ENCODE assay signal across 23 cellular contexts in genomic region chr10:33556103-33556502, GRCh38.
DNase-seq lines count a peak whose midpoint lies in the region; ATAC-seq and TF ChIP-seq lines count a peak whose summit lies in the region.
"Had no signal": no experiment of that assay in that cellular context is flagged by ENCODE, and none has a peak within 500 bp of the region (broad histone marks: within the 10 kb centered on the region; RNA-seq: fewer than 3 reads in every experiment).

No MANE protein-coding gene starts in this region.

- 0 out of 2 replicates have a peak overlapping the region, but pooled peaks have one; percentile 10 for H3K14ac ChIP-seq in H9 (ENCODE audit: insufficient read depth, low read length)

- no peaks in the 10 kb centered on the region for H3K23me2 ChIP-seq in H9 (ENCODE audit: insufficient read length, low read depth, low read length, poor library complexity, severe bottlenecking)

- no peak overlapping the region for H4K8ac ChIP-seq in H9 (replicated peaks; ENCODE audit: insufficient read length, low read depth, low read length)

- H3K36me3 Mint-ChIP-seq in H9 (ENCODE audit: insufficient read depth in 1 of 3, low read depth in 3 of 3) (no peaks in the 10 kb centered on the region), glutamatergic neuron (ENCODE audit: unreplicated experiment) (no peaks in the 10 kb centered on the region), neural progenitor cell (peaks cover 2% of the 10 kb centered on the region)
- H3K36me3 Mint-ChIP-seq: CD14-positive monocyte; CD8-positive, alpha-beta memory T cell had no signal

- H4K5ac ChIP-seq in H9 (ENCODE audit: insufficient read length, low read depth, low read length): no peak overlapping the region

- H3K9me3 Mint-ChIP-seq in H9: no peaks in the 10 kb centered on the region; a peak in 1 of 5 replicates
- peaks cover 2% of the 10 kb centered on the region for H3K9me3 Mint-ChIP-seq in glutamatergic neuron (ENCODE audit: unreplicated experiment)
- no peaks in the 10 kb centered on the region for H3K9me3 Mint-ChIP-seq in neural progenitor cell
- H3K9me3 Mint-ChIP-seq: CD4-positive, alpha-beta T cell; CD8-positive, alpha-beta memory T cell; HFFc6 had no signal

- H2BK120ac ChIP-seq in H9 (ENCODE audit: low read depth, low read length, poor library complexity, severe bottlenecking): no peak overlapping the region

- H3K56ac ChIP-seq in H9 (ENCODE audit: insufficient read length, low read depth, low read length): no peak overlapping the region

- no peak overlapping the region for H2BK12ac ChIP-seq in H9 (ENCODE audit: insufficient read length, low read depth, low read length)

- H3K79me1 ChIP-seq in H9 (ENCODE audit: insufficient read depth, low read depth, low read length, poor library complexity, severe bottlenecking): no peaks in the 10 kb centered on the region

- no peaks in the 10 kb centered on the region for H3K36me3 ChIP-seq in cardiac muscle cell
- H3K36me3 ChIP-seq in neural progenitor cell: no peaks in the 10 kb centered on the region
- H3K36me3 ChIP-seq: BE2C; BLaER1 treated with 17β-estradiol and CSF1 and Interleukin-3, amounts not matched to agents 10 nM and 100 nM; HAP-1 had no signal

- no peak overlapping the region for H2AK5ac ChIP-seq in H9 (ENCODE audit: insufficient read length, low read length)

- no peak overlapping the region for H4K91ac ChIP-seq in H9 (ENCODE audit: insufficient read length, low read depth, low read length)

- no peak overlapping the region for H3K4me3 Mint-ChIP-seq in H9
- H3K4me3 Mint-ChIP-seq in glutamatergic neuron (ENCODE audit: unreplicated experiment): no peak overlapping the region
- H3K4me3 Mint-ChIP-seq in neural progenitor cell: no peak overlapping the region
- H3K4me3 Mint-ChIP-seq: CD14-positive monocyte; CD4-positive, alpha-beta T cell; CD8-positive, alpha-beta memory T cell; HFFc6 had no signal

- H3K4ac ChIP-seq in H9 (ENCODE audit: low read depth, low read length): no peak overlapping the region

- H3K4me1 ChIP-seq in cardiac muscle cell (ENCODE audit: low read depth): peaks cover 22% of the 10 kb centered on the region
- peaks cover 9% of the 10 kb centered on the region; the same call in 1 of the 2 replicates for H3K4me1 ChIP-seq in H9 (ENCODE audit: insufficient read depth, low read length)
- H3K4me1 ChIP-seq in neural progenitor cell: peaks cover 11% of the 10 kb centered on the region
- H3K4me1 ChIP-seq: BLaER1 treated with 17β-estradiol and CSF1 and Interleukin-3, amounts not matched to agents 10 nM and 100 nM had no signal

- no peak overlapping the region; a peak in 1 of 7 replicates for H3K27ac Mint-ChIP-seq in H9
- H3K27ac Mint-ChIP-seq in glutamatergic neuron (ENCODE audit: unreplicated experiment): peak overlapping the region; percentile 29
- peak overlapping the region; percentile 6 for H3K27ac Mint-ChIP-seq in neural progenitor cell
- H3K27ac Mint-ChIP-seq: CD4-positive, alpha-beta T cell; HFFc6 had no signal

- H3T11ph ChIP-seq in H9 (ENCODE audit: low read length): no peak overlapping the region

- H4K20me1 ChIP-seq in H9 (ENCODE audit: control insufficient read depth, insufficient read depth, insufficient read length) (no peaks in the 10 kb centered on the region), neural progenitor cell (ENCODE audit: low read depth) (no peaks in the 10 kb centered on the region)
- H4K20me1 ChIP-seq: BLaER1 treated with 17β-estradiol and CSF1 and Interleukin-3, amounts not matched to agents 10 nM and 100 nM had no signal

- H3K27me3 ChIP-seq in cardiac muscle cell (no peaks in the 10 kb centered on the region), H9 (ENCODE audit: insufficient read depth, low read length) (no peaks in the 10 kb centered on the region; the same call in 1 of the 2 replicates), neural progenitor cell (no peaks in the 10 kb centered on the region)
- H3K27me3 ChIP-seq: BE2C; BLaER1 treated with 17β-estradiol and CSF1 and Interleukin-3, amounts not matched to agents 10 nM and 100 nM had no signal

- H3K9ac ChIP-seq in H9 (ENCODE audit: extremely low read depth, insufficient read length, low read length) (no peak overlapping the region), neural progenitor cell (no peak overlapping the region)
- H3K9ac ChIP-seq: BLaER1 treated with 17β-estradiol and CSF1 and Interleukin-3, amounts not matched to agents 10 nM and 100 nM; GM23248 had no signal

- H3K27ac ChIP-seq in cardiac muscle cell (peak overlapping the region; percentile 21), H9 (ENCODE audit: insufficient read length, low read depth, low read length) (no peak overlapping the region), neural progenitor cell (no peak overlapping the region)
- H3K27ac ChIP-seq: A549; BLaER1 treated with 17β-estradiol and CSF1 and Interleukin-3, amounts not matched to agents 10 nM and 100 nM; GM23248 had no signal

- H3K79me2 ChIP-seq in H9 (ENCODE audit: insufficient read depth, low read length) (no peaks in the 10 kb centered on the region), neural progenitor cell (ENCODE audit: low read depth) (no peaks in the 10 kb centered on the region)

- peaks cover 6% of the 10 kb centered on the region; the same call in 1 of the 2 replicates for H3K27me3 Mint-ChIP-seq in H9 (ENCODE audit: low read depth)
- peaks cover 5% of the 10 kb centered on the region for H3K27me3 Mint-ChIP-seq in glutamatergic neuron (ENCODE audit: unreplicated experiment)
- H3K27me3 Mint-ChIP-seq in neural progenitor cell (ENCODE audit: insufficient read depth, low read depth): peaks cover 15% of the 10 kb centered on the region

- WGBS in H9 (ENCODE audit: extremely low coverage, insufficient read length, low lambda C conversion rate): no CpG with 5 or more reads among the region's 1 CpG

- no peak overlapping the region for H3K23ac ChIP-seq in H9 (ENCODE audit: insufficient read length, low read depth, low read length)

- H3K9me3 ChIP-seq in cardiac muscle cell (ENCODE audit: low read depth): no peaks in the 10 kb centered on the region
- H3K9me3 ChIP-seq in H9 (ENCODE audit: control insufficient read depth, low read depth, low read length): no peaks in the 10 kb centered on the region
- no peaks in the 10 kb centered on the region for H3K9me3 ChIP-seq in neural progenitor cell (ENCODE audit: low read depth)
- H3K9me3 ChIP-seq: A549; BE2C; BLaER1 treated with 17β-estradiol and CSF1 and Interleukin-3, amounts not matched to agents 10 nM and 100 nM; HAP-1 had no signal

- no peak overlapping the region for H2BK20ac ChIP-seq in H9 (ENCODE audit: low read depth, low read length, poor library complexity, severe bottlenecking)

- ATAC-seq in Right ventricle myocardium inferior: no peak
- ATAC-seq in esophagus mucosa: no peak
- ATAC-seq: A549, GM12878 had no signal

- H3K4me1 Mint-ChIP-seq in H9 (peaks cover 32 to 33% of the 10 kb centered on the region in 2 experiments), glutamatergic neuron (ENCODE audit: low read depth, unreplicated experiment) (peaks cover 6% of the 10 kb centered on the region), neural progenitor cell (peaks cover 48% of the 10 kb centered on the region)
- H3K4me1 Mint-ChIP-seq: CD14-positive monocyte had no signal

- H3K4me2 ChIP-seq in H9 (ENCODE audit: insufficient read depth, insufficient read length, low read length): no peak overlapping the region
- no peak overlapping the region for H3K4me2 ChIP-seq in neural progenitor cell
- H3K4me2 ChIP-seq: A549; BLaER1 treated with 17β-estradiol and CSF1 and Interleukin-3, amounts not matched to agents 10 nM and 100 nM had no signal

- no peaks in the 10 kb centered on the region for H3F3A ChIP-seq in neural progenitor cell (ENCODE audit: low read depth)

- H2BK15ac ChIP-seq in H9 (ENCODE audit: low read depth, low read length): no peak overlapping the region

- intact Hi-C loops in Right ventricle myocardium inferior (cut with DNase I): no loop called here

- DNase-seq in cardiac muscle cell (ENCODE audit: low read depth in 1 of 2, low spot score in 1 of 2): no peak
- no peak for DNase-seq in Right ventricle myocardium inferior (ENCODE audit: missing footprints)
- DNase-seq in H9: no peak
- no peak for DNase-seq in glutamatergic neuron
- DNase-seq in neural progenitor cell (ENCODE audit: low spot score): no peak
- no peak for DNase-seq in epidermal melanocyte (ENCODE audit: insufficient read length, low spot score)
- DNase-seq: 8988T; ACHN; AML-193; BE2C; CD4-positive, alpha-beta T cell; CD8-positive, alpha-beta memory T cell; DMS 273 treated with DMSO at 0.1 percent for 48 hours; EL; GDM1; GM23248; HFFc6 had no signal

- no peak overlapping the region for H2AFZ ChIP-seq in H9 (ENCODE audit: low read length)
- H2AFZ ChIP-seq in neural progenitor cell (replicated peaks): peak overlapping the region; percentile 85
- H2AFZ ChIP-seq: GM23248 had no signal

- no peak overlapping the region for H3K18ac ChIP-seq in H9 (ENCODE audit: insufficient read length, low read depth, low read length)

- H3K4me3 ChIP-seq in cardiac muscle cell: no peak overlapping the region
- H3K4me3 ChIP-seq in neural progenitor cell: no peak overlapping the region
- H3K4me3 ChIP-seq: A549; BLaER1 treated with 17β-estradiol and CSF1 and Interleukin-3, amounts not matched to agents 10 nM and 100 nM; GM12878; GM23248; HAP-1 had no signal

- H2BK5ac ChIP-seq in H9 (ENCODE audit: insufficient read length, low read length): no peak overlapping the region

- no peak for TF ChIP-seq CTCF in cardiac muscle cell (IDR thresholded peaks at IDR 0.05; ENCODE audit: low read depth, low read length)
- no peak for TF ChIP-seq CTCF in H9 (conservative IDR thresholded peaks at IDR 0.05)
- TF ChIP-seq CTCF in glutamatergic neuron (IDR thresholded peaks at IDR 0.05; ENCODE audit: partially characterized antibody, unreplicated experiment): no peak
- no peak for TF ChIP-seq CTCF in neural progenitor cell (IDR thresholded peaks at IDR 0.05)

Comparison
In these comparisons a context has a peak if more than half of its experiments do, and no peak if none do; other contexts are left out.
1. H3K27ac Mint-ChIP-seq: peak in glutamatergic neuron (single experiment) and neural progenitor cell (single experiment); none in H9 (0 of 3).